ENCODE assay signal across 10 cellular contexts in the genomic region with DNA sequence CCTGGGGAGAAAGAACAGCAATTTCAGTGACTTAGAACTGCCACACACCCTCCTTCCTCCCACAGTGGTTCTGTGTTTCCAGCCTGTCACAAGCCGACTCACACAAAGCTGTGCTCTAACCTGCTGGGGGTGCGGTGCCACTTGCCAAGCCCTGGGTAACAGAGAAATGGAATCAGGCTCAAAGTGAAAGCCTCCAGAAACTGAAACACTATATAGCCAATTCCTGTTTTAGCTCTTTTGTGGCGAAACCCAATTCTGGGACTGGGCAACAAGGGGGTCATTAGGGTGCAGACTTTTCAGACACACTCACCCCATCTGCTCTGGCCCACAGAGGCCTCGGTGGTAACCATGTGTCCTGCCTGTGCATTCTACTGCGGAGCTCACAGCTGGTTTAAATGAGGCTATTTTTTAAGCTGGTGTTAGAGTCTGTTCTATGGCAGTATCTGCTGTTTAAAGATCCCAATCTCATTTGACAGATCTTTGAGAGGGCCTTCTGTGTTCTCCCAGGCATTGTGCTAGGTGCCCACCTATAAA. TPM values are rescaled to one million over a fixed set of nuclear protein-coding genes. Genes with fewer than 3 reads are reported as not detected.
DNase-seq lines count a peak whose midpoint lies in the region; ATAC-seq and FAIRE-seq lines count a peak whose summit lies in the region.
"Had no signal": no experiment of that assay in that cellular context is flagged by ENCODE, and none has a peak within 500 bp of the region (broad histone marks: within the 10 kb centered on the region; RNA-seq: fewer than 3 reads in every experiment).

No MANE protein-coding gene starts in this region.

- peak; percentile 36 for DNase-seq in G401 (ENCODE audit: low spot score)
- DNase-seq in head of caudate nucleus: peak in 40 of 42 donors; percentile 30 to 87 (median 60)
- DNase-seq in EL: no peak
- no peak for DNase-seq in frontal cortex (ENCODE audit: low spot score in 2 of 2)
- no peak for DNase-seq in stimulated activated CD4-positive, alpha-beta T cell treated with anti-CD3 and anti-CD28 coated beads, Interleukin-1b, Interleukin-23, amount 100 ng/mL, for 48 hours
- DNase-seq in iPS-NIHi7 (ENCODE audit: extremely low spot score): no peak
- DNase-seq: stimulated activated CD4-positive, alpha-beta T cell treated with anti-CD3 and anti-CD28 coated beads, Interleukin-4, amount 100 ng/mL, for 4 hours had no signal

- in situ Hi-C loops in G401 (cut with HindIII; ENCODE audit: low sequenced_read_pairs): no loop called here

- ATAC-seq in GM21360 (IDR thresholded peaks at IDR 0.05; ENCODE audit: unreplicated experiment) (peak; percentile 85), HG03457 (IDR thresholded peaks at IDR 0.05; ENCODE audit: unreplicated experiment) (peak; percentile 63)

- FAIRE-seq in frontal cortex (lab: Jason Lieb, UNC): no peak
- FAIRE-seq: G401.6 had no signal

- intact Hi-C loops in head of caudate nucleus (cut with DNase I): no loop called here

RNA-seq across cellular contexts. Expression of gene ACTR6, which starts 15.2 kb away (rescaled TPM):
- 38.1 and 40.1 TPM in 2 replicates for total RNA-seq in G401 (2014; rRNA removed; shearing (Covaris generic))
- total RNA-seq in frontal cortex: 53.0 TPM

RNA-seq across cellular contexts. Expression of gene BLTP3B, which starts 42.8 kb away (rescaled TPM):
- 34.2 and 53.8 TPM in 2 replicates for total RNA-seq in G401 (2014; rRNA removed; shearing (Covaris generic))
- total RNA-seq in frontal cortex: 106 TPM

Comparison
In these comparisons a context has a peak if more than half of its experiments do, and no peak if none do; other contexts are left out.
1. DNase-seq: peak in G401 (single experiment) and head of caudate nucleus (40 of 42); none in EL (single experiment), frontal cortex (0 of 2), stimulated activated CD4-positive, alpha-beta T cell treated with anti-CD3 and anti-CD28 coated beads, Interleukin-1b, Interleukin-23, amount 100 ng/mL, for 48 hours (single experiment) and iPS-NIHi7 (single experiment).